In genomic region chr4:2348786-2349185, GRCh38 we compare ENCODE assay signal across 20 cellular contexts.
"Had no signal": no experiment of that assay in that cellular context is flagged by ENCODE, and none has a peak within 500 bp of the region (broad histone marks: within the 10 kb centered on the region; RNA-seq: fewer than 3 reads in every experiment).

No MANE protein-coding gene starts in this region.

- DNase-seq: KBM-7, MG63, NCI-H1092, NCI-H1105 treated with DMSO at 0.1 percent for 48 hours, NCI-H1417 treated with DMSO at 0.1 percent for 48 hours, NCI-H146, NCI-H1694 treated with DMSO at 0.1 percent for 48 hours, NCI-H1930, NCI-H2081, NCI-H2107, NCI-H2227 treated with DMSO at 0.1 percent for 48 hours, NCI-H524, NCI-H526 treated with DMSO at 0.1 percent for 48 hours, NCI-H748 treated with DMSO at 0.1 percent for 48 hours, Right ventricle myocardium superior, RPMI8226, SIG-M5 had no signal

- H3K27ac ChIP-seq: HL-60, SJSA1, SK-N-MC had no signal

- H3K4me1 ChIP-seq: SJSA1 had no signal

- H3K36me3 ChIP-seq: MG63, SJSA1 had no signal

- H3K27me3 ChIP-seq: MG63, SJSA1 had no signal

- H3K9me3 ChIP-seq: SJSA1 had no signal

- H3K4me3 ChIP-seq: MG63, SJSA1, SK-N-MC had no signal
